18 cellular contexts compared by ENCODE assay signal in the genomic region with DNA sequence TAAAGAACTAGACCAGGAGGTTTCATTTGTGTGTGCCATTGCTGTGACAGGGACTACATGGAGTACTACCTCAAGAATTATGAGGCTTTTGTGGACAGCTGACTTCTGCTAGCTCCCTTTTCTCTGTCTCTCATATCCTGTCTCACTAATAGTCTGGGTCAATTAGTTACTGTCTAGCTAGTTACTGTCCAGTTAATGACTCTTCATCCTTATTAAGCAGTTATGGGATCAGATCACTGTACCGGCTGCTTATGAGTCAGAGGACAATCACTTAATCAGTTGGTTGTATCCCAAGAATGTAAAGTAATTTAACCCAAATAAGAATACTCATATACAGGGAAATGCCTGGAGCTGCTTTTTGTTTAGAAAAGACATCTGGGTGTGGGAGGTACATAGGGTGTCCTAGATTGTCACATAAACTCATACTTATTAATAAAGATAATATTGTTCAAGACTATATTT.
DNase-seq lines count a peak whose midpoint lies in the region; ATAC-seq lines count a peak whose summit lies in the region.
"Had no signal": no experiment of that assay in that cellular context is flagged by ENCODE, and none has a peak within 500 bp of the region (broad histone marks: within the 10 kb centered on the region; RNA-seq: fewer than 3 reads in every experiment).

No MANE protein-coding gene starts in this region.

- DNase-seq in M059J (ENCODE audit: low read depth) (peak; percentile 83), dermis blood vessel endothelial cell (peak; percentile 10), non-pigmented ciliary epithelial cell (ENCODE audit: low read depth) (peak; percentile 34), NCI-H2029 treated with DMSO at 0.1 percent for 48 hours (lab: John Stamatoyannopoulos, UW) (no peak), GM19238 (ENCODE audit: insufficient read length, low spot score) (no peak)
- DNase-seq in activated CD4-positive, alpha-beta T cell treated with anti-CD3 and anti-CD28 coated beads, Interleukin-2, amount 50 U/mL, for 48 hours, result no peak
- DNase-seq: Calu3, GOT3, head of caudate nucleus, left ventricle myocardium inferior, NCI-H1417, NCI-H524, nephron progenitor cell, Right ventricle myocardium superior, thyroid gland had no signal

- peak; percentile 72 for ATAC-seq in GM18873 (IDR thresholded peaks at IDR 0.05; ENCODE audit: low FRiP score, unreplicated experiment)
- no peak for ATAC-seq in HG03378 (IDR thresholded peaks at IDR 0.05; ENCODE audit: unreplicated experiment)
- ATAC-seq: HepG2 had no signal

Comparison
In these comparisons a context has a peak if more than half of its experiments do, and no peak if none do; other contexts are left out.
1. DNase-seq: peak in M059J (single experiment), dermis blood vessel endothelial cell (single experiment) and non-pigmented ciliary epithelial cell (single experiment); none in NCI-H2029 treated with DMSO at 0.1 percent for 48 hours (single experiment), activated CD4-positive, alpha-beta T cell treated with anti-CD3 and anti-CD28 coated beads, Interleukin-2, amount 50 U/mL, for 48 hours (0 of 2) and GM19238 (single experiment).